1 cellular context compared by ENCODE assay signal in the genomic region with DNA sequence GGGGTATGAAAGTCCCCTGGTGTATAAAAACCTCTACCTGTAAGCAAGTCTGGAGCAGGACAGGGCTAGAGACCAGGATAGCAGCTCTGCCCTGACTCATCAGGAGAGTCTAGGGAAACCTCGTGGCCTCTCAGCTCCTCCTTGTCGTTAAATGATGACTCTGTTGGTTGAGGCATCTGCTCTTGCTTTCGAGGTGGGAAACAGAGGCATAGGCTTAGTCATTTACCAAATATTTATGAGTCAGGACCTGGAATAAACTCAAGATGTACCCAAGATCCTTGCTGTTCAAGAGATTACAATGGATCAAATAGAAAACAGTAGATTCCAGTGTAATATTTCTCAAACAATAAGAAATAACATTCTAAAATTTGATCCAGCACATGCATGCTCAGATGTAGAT.
TF ChIP-seq lines count a peak whose summit lies in the region.

No MANE protein-coding gene starts in this region.

TF ChIP-seq in K562, 482 proteins besides CTCF, POLR2A, EP300 and RAD21 (continued from another document):
- TF ChIP-seq, protein P1, sequence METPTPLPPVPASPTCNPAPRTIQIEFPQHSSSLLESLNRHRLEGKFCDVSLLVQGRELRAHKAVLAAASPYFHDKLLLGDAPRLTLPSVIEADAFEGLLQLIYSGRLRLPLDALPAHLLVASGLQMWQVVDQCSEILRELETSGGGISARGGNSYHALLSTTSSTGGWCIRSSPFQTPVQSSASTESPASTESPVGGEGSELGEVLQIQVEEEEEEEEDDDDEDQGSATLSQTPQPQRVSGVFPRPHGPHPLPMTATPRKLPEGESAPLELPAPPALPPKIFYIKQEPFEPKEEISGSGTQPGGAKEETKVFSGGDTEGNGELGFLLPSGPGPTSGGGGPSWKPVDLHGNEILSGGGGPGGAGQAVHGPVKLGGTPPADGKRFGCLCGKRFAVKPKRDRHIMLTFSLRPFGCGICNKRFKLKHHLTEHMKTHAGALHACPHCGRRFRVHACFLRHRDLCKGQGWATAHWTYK (CRISPR knock-in tag; IDR thresholded peaks at IDR 0.05) = no peak
- TF ChIP-seq, protein P2, sequence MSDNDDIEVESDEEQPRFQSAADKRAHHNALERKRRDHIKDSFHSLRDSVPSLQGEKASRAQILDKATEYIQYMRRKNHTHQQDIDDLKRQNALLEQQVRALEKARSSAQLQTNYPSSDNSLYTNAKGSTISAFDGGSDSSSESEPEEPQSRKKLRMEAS (CRISPR knock-in tag; IDR thresholded peaks at IDR 0.05) = peak; percentile 35; the same call in 1 of the 2 replicates
- TF ChIP-seq, protein P3, sequence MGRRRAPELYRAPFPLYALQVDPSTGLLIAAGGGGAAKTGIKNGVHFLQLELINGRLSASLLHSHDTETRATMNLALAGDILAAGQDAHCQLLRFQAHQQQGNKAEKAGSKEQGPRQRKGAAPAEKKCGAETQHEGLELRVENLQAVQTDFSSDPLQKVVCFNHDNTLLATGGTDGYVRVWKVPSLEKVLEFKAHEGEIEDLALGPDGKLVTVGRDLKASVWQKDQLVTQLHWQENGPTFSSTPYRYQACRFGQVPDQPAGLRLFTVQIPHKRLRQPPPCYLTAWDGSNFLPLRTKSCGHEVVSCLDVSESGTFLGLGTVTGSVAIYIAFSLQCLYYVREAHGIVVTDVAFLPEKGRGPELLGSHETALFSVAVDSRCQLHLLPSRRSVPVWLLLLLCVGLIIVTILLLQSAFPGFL (CRISPR knock-in tag; IDR thresholded peaks at IDR 0.05) = no peak
- TF ChIP-seq, protein P4, sequence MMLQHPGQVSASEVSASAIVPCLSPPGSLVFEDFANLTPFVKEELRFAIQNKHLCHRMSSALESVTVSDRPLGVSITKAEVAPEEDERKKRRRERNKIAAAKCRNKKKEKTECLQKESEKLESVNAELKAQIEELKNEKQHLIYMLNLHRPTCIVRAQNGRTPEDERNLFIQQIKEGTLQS (IDR thresholded peaks at IDR 0.05) = peak; percentile 72
- TF ChIP-seq, protein P4 (CRISPR knock-in tag; conservative IDR thresholded peaks at IDR 0.05) = no peak
TF ChIP-seq in K562: peak in this region for 7.
